21 cellular contexts compared by ENCODE assay signal in the genomic region with DNA sequence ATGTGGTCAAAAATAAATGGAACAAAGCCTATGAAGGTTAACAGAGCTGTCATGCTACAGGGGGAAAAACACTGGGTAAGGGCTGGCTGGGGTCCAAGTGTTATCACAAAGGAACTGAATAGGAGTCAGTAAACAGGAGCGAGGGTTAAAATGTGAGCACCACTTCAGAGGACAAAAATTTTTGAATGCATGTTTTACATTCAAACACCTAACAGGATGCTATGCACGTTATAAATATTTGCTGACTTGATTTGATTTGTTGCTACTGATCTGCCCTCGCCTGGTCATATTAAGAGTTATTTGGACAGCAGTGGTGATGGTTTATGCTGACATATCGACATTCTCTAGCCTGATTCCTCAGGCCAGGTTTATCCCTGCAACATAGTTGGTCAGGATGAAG. TPM values are rescaled to one million over a fixed set of nuclear protein-coding genes. Genes with fewer than 3 reads are reported as not detected.
DNase-seq lines count a peak whose midpoint lies in the region; ATAC-seq and TF ChIP-seq lines count a peak whose summit lies in the region.
"Had no signal": no experiment of that assay in that cellular context is flagged by ENCODE, and none has a peak within 500 bp of the region (broad histone marks: within the 10 kb centered on the region; RNA-seq: fewer than 3 reads in every experiment).

No MANE protein-coding gene starts in this region.

- TF ChIP-seq CTCF in RWPE2 (IDR thresholded peaks at IDR 0.05; ENCODE audit: poor library complexity, severe bottlenecking) (peak; percentile 21), glutamatergic neuron (IDR thresholded peaks at IDR 0.05; ENCODE audit: partially characterized antibody, unreplicated experiment) (no peak), foreskin keratinocyte (conservative IDR thresholded peaks at IDR 0.05) (no peak)

- no peak overlapping the region for H3K27ac ChIP-seq in RWPE2 (ENCODE audit: poor library complexity, severe bottlenecking)
- no peak overlapping the region for H3K27ac ChIP-seq in foreskin keratinocyte
- H3K27ac ChIP-seq: BLaER1, epithelial cell of prostate, hepatocyte, SJCRH30, vagina had no signal

- no peaks in the 10 kb centered on the region for H3K36me3 ChIP-seq in RWPE2 (ENCODE audit: low read depth)
- H3K36me3 ChIP-seq: vagina had no signal

- in situ Hi-C loops in G401 (cut with HindIII; ENCODE audit: low sequenced_read_pairs): no loop called here

- H3K27ac Mint-ChIP-seq in glutamatergic neuron (ENCODE audit: unreplicated experiment): peak overlapping the region; percentile 24
- H3K27ac Mint-ChIP-seq in activated T-cell treated with anti-CD3 and anti-CD28 coated beads, Interleukin-2, amount 50 U/mL, for 72 hours: no peak overlapping the region
- H3K27ac Mint-ChIP-seq: activated CD8-positive, alpha-beta memory T cell treated with anti-CD3 and anti-CD28 coated beads, Interleukin-2, amount 10 ng/mL, durations not matched to agents 7 days and 5 days; stimulated activated memory B cell treated with anti-CD40 and anti-IgM and Interleukin-4, amounts not matched to agents 10 μg/mL and 1 μg/mL and 100 μg/mL, for 72 hours had no signal

- H3K27me3 ChIP-seq in RWPE2 (ENCODE audit: insufficient read depth, poor library complexity, severe bottlenecking) (no peaks in the 10 kb centered on the region), foreskin keratinocyte (no peaks in the 10 kb centered on the region)
- H3K27me3 ChIP-seq: BLaER1, hepatocyte, SJCRH30, vagina had no signal

- H3K9me3 ChIP-seq in RWPE2 (ENCODE audit: severe bottlenecking): no peaks in the 10 kb centered on the region
- H3K9me3 ChIP-seq: BLaER1, SJCRH30, vagina had no signal

- no peak overlapping the region for H3K4me3 ChIP-seq in RWPE2 (ENCODE audit: severe bottlenecking)
- H3K4me3 ChIP-seq: BLaER1, hepatocyte, SJCRH30, vagina had no signal

- H3K36me3 Mint-ChIP-seq in glutamatergic neuron (ENCODE audit: unreplicated experiment): no peaks in the 10 kb centered on the region
- H3K36me3 Mint-ChIP-seq in activated T-cell treated with anti-CD3 and anti-CD28 coated beads, Interleukin-2, amount 50 U/mL, for 72 hours (ENCODE audit: insufficient read depth in 2 of 2): no peaks in the 10 kb centered on the region
- H3K36me3 Mint-ChIP-seq: activated CD8-positive, alpha-beta memory T cell treated with anti-CD3 and anti-CD28 coated beads, Interleukin-2, amount 10 ng/mL, durations not matched to agents 7 days and 5 days; naive thymus-derived CD8-positive, alpha-beta T cell; stimulated activated memory B cell treated with anti-CD40 and anti-IgM and Interleukin-4, amounts not matched to agents 10 μg/mL and 1 μg/mL and 100 μg/mL, for 72 hours had no signal

- peak overlapping the region; percentile 31 for H3K4me3 Mint-ChIP-seq in glutamatergic neuron (ENCODE audit: unreplicated experiment)
- H3K4me3 Mint-ChIP-seq in activated T-cell treated with anti-CD3 and anti-CD28 coated beads, Interleukin-2, amount 50 U/mL, for 72 hours: no peak overlapping the region
- H3K4me3 Mint-ChIP-seq: activated CD8-positive, alpha-beta memory T cell treated with anti-CD3 and anti-CD28 coated beads, Interleukin-2, amount 10 ng/mL, durations not matched to agents 7 days and 5 days; naive thymus-derived CD8-positive, alpha-beta T cell; stimulated activated memory B cell treated with anti-CD40 and anti-IgM and Interleukin-4, amounts not matched to agents 10 μg/mL and 1 μg/mL and 100 μg/mL, for 72 hours had no signal

- DNase-seq in DMS79 (lab: John Stamatoyannopoulos, UW) (peak; percentile 74), NCI-H2029 treated with DMSO at 0.1 percent for 48 hours (lab: John Stamatoyannopoulos, UW) (peak; percentile 97), RWPE2 (ENCODE audit: low spot score) (no peak), glutamatergic neuron (no peak), foreskin keratinocyte (no peak), G401 (ENCODE audit: low spot score) (no peak)
- DNase-seq in activated T-cell treated with anti-CD3 and anti-CD28 coated beads, Interleukin-2, amount 50 U/mL, for 72 hours: no peak
- DNase-seq: activated CD8-positive, alpha-beta memory T cell treated with anti-CD3 and anti-CD28 coated beads, Interleukin-2, amount 10 ng/mL, durations not matched to agents 7 days and 5 days; activated naive CD4-positive, alpha-beta T cell treated with anti-CD3 and anti-CD28 coated beads, Interleukin-2, amount 50 U/mL, for 16 hours; central memory CD4-positive, alpha-beta T cell; Karpas-422; naive thymus-derived CD8-positive, alpha-beta T cell; NCI-H524; stimulated activated CD4-positive, alpha-beta T cell treated with anti-CD3 and anti-CD28 coated beads, Interleukin-4, amount 100 ng/mL, for 24 hours had no signal

- peaks cover 13% of the 10 kb centered on the region for H3K4me1 Mint-ChIP-seq in glutamatergic neuron (ENCODE audit: low read depth, unreplicated experiment)
- peaks cover 10% of the 10 kb centered on the region for H3K4me1 Mint-ChIP-seq in activated T-cell treated with anti-CD3 and anti-CD28 coated beads, Interleukin-2, amount 50 U/mL, for 72 hours (ENCODE audit: low read depth)

- no peaks in the 10 kb centered on the region for H3K9me3 Mint-ChIP-seq in glutamatergic neuron (ENCODE audit: unreplicated experiment)
- no peaks in the 10 kb centered on the region for H3K9me3 Mint-ChIP-seq in activated T-cell treated with anti-CD3 and anti-CD28 coated beads, Interleukin-2, amount 50 U/mL, for 72 hours
- H3K9me3 Mint-ChIP-seq: naive thymus-derived CD8-positive, alpha-beta T cell; stimulated activated memory B cell treated with anti-CD40 and anti-IgM and Interleukin-4, amounts not matched to agents 10 μg/mL and 1 μg/mL and 100 μg/mL, for 72 hours had no signal

- H3K27me3 Mint-ChIP-seq in glutamatergic neuron (ENCODE audit: unreplicated experiment): no peaks in the 10 kb centered on the region
- H3K27me3 Mint-ChIP-seq in activated T-cell treated with anti-CD3 and anti-CD28 coated beads, Interleukin-2, amount 50 U/mL, for 72 hours (ENCODE audit: low read depth): no peaks in the 10 kb centered on the region
- H3K27me3 Mint-ChIP-seq: activated CD8-positive, alpha-beta memory T cell treated with anti-CD3 and anti-CD28 coated beads, Interleukin-2, amount 10 ng/mL, durations not matched to agents 7 days and 5 days; stimulated activated memory B cell treated with anti-CD40 and anti-IgM and Interleukin-4, amounts not matched to agents 10 μg/mL and 1 μg/mL and 100 μg/mL, for 72 hours had no signal

- no peaks in the 10 kb centered on the region for H3K4me1 ChIP-seq in RWPE2 (ENCODE audit: insufficient read depth, poor library complexity, severe bottlenecking)
- H3K4me1 ChIP-seq in foreskin keratinocyte: no peaks in the 10 kb centered on the region
- H3K4me1 ChIP-seq: BLaER1, vagina had no signal

- ATAC-seq in RWPE2 (ENCODE audit: low read depth) (peak; percentile 40; the same call in 1 of the 3 replicates), foreskin keratinocyte (no peak), GM18858 (IDR thresholded peaks at IDR 0.05; ENCODE audit: unreplicated experiment) (no peak)
- ATAC-seq in activated T-cell treated with anti-CD3 and anti-CD28 coated beads, Interleukin-2, amount 50 U/mL, for 72 hours (replicated peaks in 1 of 2): no peak
- ATAC-seq: activated CD8-positive, alpha-beta memory T cell treated with anti-CD3 and anti-CD28 coated beads, Interleukin-2, amount 10 ng/mL, durations not matched to agents 7 days and 5 days; naive thymus-derived CD8-positive, alpha-beta T cell; stimulated activated memory B cell treated with anti-CD40 and anti-IgM and Interleukin-4, amounts not matched to agents 10 μg/mL and 1 μg/mL and 100 μg/mL, for 72 hours had no signal

RNA-seq across cellular contexts. Expression of gene KTN1, which starts 7.4 kb away (rescaled TPM):
- total RNA-seq in glutamatergic neuron (ENCODE audit: unreplicated experiment): 108 TPM
- 183 and 195 TPM in 2 replicates for total RNA-seq in foreskin keratinocyte
- 87.7 and 102 TPM in 2 replicates for polyA plus RNA-seq in foreskin keratinocyte
- total RNA-seq in G401 (2014; rRNA removed; shearing (Covaris generic)): 92.4 and 132 TPM in 2 replicates
- 100 to 1,000 TPM; 144 TPM for total RNA-seq in activated T-cell treated with anti-CD3 and anti-CD28 coated beads, Interleukin-2, amount 50 U/mL, for 72 hours

Comparison
In these comparisons a context has a peak if more than half of its experiments do, and no peak if none do; other contexts are left out.
1. DNase-seq: peak in DMS79 (single experiment) and NCI-H2029 treated with DMSO at 0.1 percent for 48 hours (single experiment); none in RWPE2 (single experiment), glutamatergic neuron (single experiment), foreskin keratinocyte (0 of 2), G401 (single experiment) and activated T-cell treated with anti-CD3 and anti-CD28 coated beads, Interleukin-2, amount 50 U/mL, for 72 hours (0 of 2).